10 cellular contexts compared by ENCODE assay signal in genomic region chr3:131402391-131403039, GRCh38.
DNase-seq lines count a peak whose midpoint lies in the region; ATAC-seq and TF ChIP-seq lines count a peak whose summit lies in the region.
"Had no signal": no experiment of that assay in that cellular context is flagged by ENCODE, and none has a peak within 500 bp of the region (broad histone marks: within the 10 kb centered on the region; RNA-seq: fewer than 3 reads in every experiment).

No MANE protein-coding gene starts in this region.

- H3K4me3 ChIP-seq in epithelial cell of esophagus (ENCODE audit: low read length): no peak overlapping the region
- H3K4me3 ChIP-seq: sigmoid colon had no signal

- TF ChIP-seq CTCF in epithelial cell of esophagus (IDR thresholded peaks at IDR 0.05; ENCODE audit: insufficient read depth, low read depth, low read length, missing control alignments): no peak

- no peak for ATAC-seq in HG02798 (IDR thresholded peaks at IDR 0.05; ENCODE audit: poor library complexity, unreplicated experiment)

- DNase-seq in HCEC 1CT (peak; percentile 59), RKO (ENCODE audit: low spot score) (peak; percentile 25), epithelial cell of esophagus (ENCODE audit: low read depth) (peak; percentile 56), putamen (ENCODE audit: low spot score) (peak; percentile 73), NCI-H2196 (lab: John Stamatoyannopoulos, UW; ENCODE audit: unreplicated experiment) (no peak), HuH-7 (ENCODE audit: low spot score) (no peak)
- no peak for DNase-seq in activated CD8-positive, alpha-beta memory T cell treated with anti-CD3 and anti-CD28 coated beads for 24 hours
- DNase-seq: NCI-H187, sigmoid colon had no signal

Comparison
In these comparisons a context has a peak if more than half of its experiments do, and no peak if none do; other contexts are left out.
1. DNase-seq: peak in HCEC 1CT (single experiment), RKO (single experiment), epithelial cell of esophagus (single experiment) and putamen (single experiment); none in NCI-H2196 (single experiment), HuH-7 (single experiment) and activated CD8-positive, alpha-beta memory T cell treated with anti-CD3 and anti-CD28 coated beads for 24 hours (single experiment).